ENCODE assay signal across 18 cellular contexts in genomic region chr16:73151225-73151624, GRCh38.
DNase-seq lines count a peak whose midpoint lies in the region; TF ChIP-seq lines count a peak whose summit lies in the region.
"Had no signal": no experiment of that assay in that cellular context is flagged by ENCODE, and none has a peak within 500 bp of the region (broad histone marks: within the 10 kb centered on the region; RNA-seq: fewer than 3 reads in every experiment).

No MANE protein-coding gene starts in this region.

- H3K36me3 ChIP-seq in HEK293 (ENCODE audit: control insufficient read depth in 2 of 2, insufficient read depth in 1 of 2, low read length in 2 of 2) (no peaks in the 10 kb centered on the region), endodermal cell (ENCODE audit: control insufficient read depth, insufficient read depth, low read length) (no peaks in the 10 kb centered on the region)

- peaks cover 9% of the 10 kb centered on the region for H3K4me1 ChIP-seq in HEK293 (ENCODE audit: control insufficient read depth, insufficient read depth, low read length)
- peaks cover 2% of the 10 kb centered on the region for H3K4me1 ChIP-seq in endodermal cell (ENCODE audit: control insufficient read depth, insufficient read depth, low read length)

- TF ChIP-seq CTCF in CD14-positive monocyte (IDR thresholded peaks at IDR 0.05) (no peak), HEK293 (tag by site-specific recombination; IDR thresholded peaks at IDR 0.05) (no peak), endodermal cell (conservative IDR thresholded peaks at IDR 0.05) (no peak), mesothelial cell of epicardium (IDR thresholded peaks at IDR 0.05; ENCODE audit: unreplicated experiment) (no peak)

- no peak overlapping the region for H3K4me3 ChIP-seq in HEK293 (ENCODE audit: low read depth, low read length)
- H3K4me3 ChIP-seq in endodermal cell (ENCODE audit: low read length), result no peak overlapping the region

- intact Hi-C loops in CD14-positive monocyte (cut with micrococcal nuclease), result loop anchor here in 1 of 2 donors (5.0 kb wide), 1 partner anchor 64 kb away; no protein-coding TSS in a partner anchor

- CTCF ChIA-PET in HEK293 (lab: Yijun Ruan, JAX), result no interaction called here

- H3K36me3 Mint-ChIP-seq in CD14-positive monocyte, result peaks cover 0 to 2% of the 10 kb centered on the region in 2 donors
- no peaks in the 10 kb centered on the region for H3K36me3 Mint-ChIP-seq in endodermal cell (ENCODE audit: low read depth)
- H3K36me3 Mint-ChIP-seq in mesothelial cell of epicardium, result no peaks in the 10 kb centered on the region

- no peak for DNase-seq in CD14-positive monocyte (ENCODE audit: low spot score)
- DNase-seq in endodermal cell, result peak; percentile 63
- DNase-seq in mesothelial cell of epicardium (ENCODE audit: low spot score in 2 of 2, unreplicated experiment in 2 of 2), result no peak
- DNase-seq in iPS-NIHi11 (ENCODE audit: low spot score), result no peak
- DNase-seq in SK-N-DZ (ENCODE audit: low spot score), result no peak
- no peak for DNase-seq in activated CD4-positive, alpha-beta T cell treated with anti-CD3 and anti-CD28 coated beads, Interleukin-2, amount 50 U/mL, for 4 hours
- no peak for DNase-seq in GM19240 (ENCODE audit: insufficient read length, low spot score)
- DNase-seq: C1 segment of cervical spinal cord, DMS79, NCI-H1417, NCI-H187, NCI-H2107, NCI-H510A, NCI-H748 treated with DMSO at 0.1 percent for 48 hours, OCI-M1, SHP77 treated with DMSO at 0.1 percent for 48 hours had no signal

- H3K9me3 ChIP-seq in HEK293 (ENCODE audit: control insufficient read depth, insufficient read depth, low read depth, low read length), result no peaks in the 10 kb centered on the region
- H3K9me3 ChIP-seq in endodermal cell (ENCODE audit: control insufficient read depth, low read length), result no peaks in the 10 kb centered on the region

- H3K9me3 Mint-ChIP-seq in CD14-positive monocyte, result peaks cover 0 to 3% (median 0%) of the 10 kb centered on the region in 7 donors
- H3K9me3 Mint-ChIP-seq in endodermal cell, result no peaks in the 10 kb centered on the region
- no peaks in the 10 kb centered on the region for H3K9me3 Mint-ChIP-seq in mesothelial cell of epicardium

- H3K4me1 Mint-ChIP-seq in CD14-positive monocyte, result peaks cover 59% of the 10 kb centered on the region
- H3K4me1 Mint-ChIP-seq in endodermal cell, result peaks cover 22% of the 10 kb centered on the region
- H3K4me1 Mint-ChIP-seq in mesothelial cell of epicardium, result peaks cover 33% of the 10 kb centered on the region

- 46 to 59% methylated on average over 3 to 5 of the region's 5 CpGs for WGBS in endodermal cell (ENCODE audit: insufficient coverage in 1 of 2, insufficient read length in 1 of 2), 2 experiments

- H3K27me3 Mint-ChIP-seq in CD14-positive monocyte (ENCODE audit: low read depth in 3 of 3), result peaks cover 0 to 2% (median 0%) of the 10 kb centered on the region in 3 donors
- peaks cover 3% of the 10 kb centered on the region for H3K27me3 Mint-ChIP-seq in endodermal cell (ENCODE audit: insufficient read depth)
- H3K27me3 Mint-ChIP-seq in mesothelial cell of epicardium (ENCODE audit: low read depth), result no peaks in the 10 kb centered on the region

- no peaks in the 10 kb centered on the region for H3K27me3 ChIP-seq in endodermal cell (ENCODE audit: control insufficient read depth, insufficient read depth, low read length, poor library complexity, severe bottlenecking)

- POLR2A ChIA-PET in HEK293 (lab: Yijun Ruan, JAX), result no interaction called here

- H3K27ac Mint-ChIP-seq in CD14-positive monocyte, result peak overlapping the region; percentile 47 to 88 (median 71)
- no peak overlapping the region for H3K27ac Mint-ChIP-seq in endodermal cell
- peak overlapping the region; percentile 72 for H3K27ac Mint-ChIP-seq in mesothelial cell of epicardium

- H3K4me3 Mint-ChIP-seq in CD14-positive monocyte (peak overlapping the region in 1 of 2 donors; percentile 14), endodermal cell (no peak overlapping the region), mesothelial cell of epicardium (no peak overlapping the region)

- H3K27ac ChIP-seq in HEK293 (ENCODE audit: extremely low read depth, low read depth, low read length) (no peak overlapping the region), endodermal cell (ENCODE audit: low read depth, low read length) (no peak overlapping the region)
- H3K27ac ChIP-seq: KMS-11 had no signal

- H3K9ac ChIP-seq in endodermal cell (ENCODE audit: extremely low read depth, low read length, poor library complexity, severe bottlenecking), result no peak overlapping the region
- H3K9ac ChIP-seq: KMS-11 had no signal

TF ChIP-seq in HEK293, 187 proteins besides CTCF, POLR2A, EP300 and RAD21:
- TF ChIP-seq ZNF747 (tag by site-specific recombination; IDR thresholded peaks at IDR 0.05) (no peak), ZBTB17 (tag by site-specific recombination; IDR thresholded peaks at IDR 0.05) (peak; percentile 48; the same call in 1 of the 2 replicates)
